ENCODE assay signal across 19 cellular contexts in genomic region chr17:2106308-2106707, GRCh38. TPM values are rescaled to one million over a fixed set of nuclear protein-coding genes. Genes with fewer than 3 reads are reported as not detected.
DNase-seq lines count a peak whose midpoint lies in the region; ATAC-seq and TF ChIP-seq lines count a peak whose summit lies in the region.
"Had no signal": no experiment of that assay in that cellular context is flagged by ENCODE, and none has a peak within 500 bp of the region (broad histone marks: within the 10 kb centered on the region; RNA-seq: fewer than 3 reads in every experiment).

No MANE protein-coding gene starts in this region.

- no peak overlapping the region for H3K4me2 ChIP-seq in IMR-90 (ENCODE audit: low read depth, low read length)

- TF ChIP-seq CTCF in IMR-90 (conservative IDR thresholded peaks at IDR 0.05; ENCODE audit: low read depth, low read length) (no peak), chondrocyte (IDR thresholded peaks at IDR 0.05) (no peak)

- H3K18ac ChIP-seq in IMR-90 (ENCODE audit: low read depth, low read length): no peak overlapping the region

- H3K27ac ChIP-seq in IMR-90 (ENCODE audit: insufficient read depth, low read length): no peak overlapping the region
- peak overlapping the region; percentile 38 for H3K27ac ChIP-seq in skeletal muscle tissue (ENCODE audit: low read depth, low read length)
- H3K27ac ChIP-seq: body of pancreas, epithelial cell of prostate, prostate gland had no signal

- H4K91ac ChIP-seq in IMR-90 (ENCODE audit: insufficient read depth, low read depth, low read length): no peak overlapping the region

- in situ Hi-C loops in IMR-90 (cut with MboI; ENCODE audit: low sequenced_read_pairs): no loop called here

- H3K9me3 ChIP-seq in IMR-90 (ENCODE audit: control insufficient read depth, insufficient read depth, low read length): no peaks in the 10 kb centered on the region
- H3K9me3 ChIP-seq in skeletal muscle tissue (ENCODE audit: control insufficient read depth in 3 of 3, low read length in 3 of 3): no peaks in the 10 kb centered on the region
- H3K9me3 ChIP-seq: body of pancreas, prostate gland had no signal

- TF ChIP-seq RAD21 in IMR-90 (IDR thresholded peaks at IDR 0.05; ENCODE audit: low read length): no peak

- H3K36me3 Mint-ChIP-seq in chondrocyte (ENCODE audit: low read depth): peaks cover 8% of the 10 kb centered on the region
- H3K36me3 Mint-ChIP-seq: natural killer cell had no signal

- peaks cover 31% of the 10 kb centered on the region for H3K4me1 Mint-ChIP-seq in chondrocyte (ENCODE audit: low read depth)
- H3K4me1 Mint-ChIP-seq: stimulated activated memory B cell treated with anti-CD40 and anti-IgM and Interleukin-4, amounts not matched to agents 10 μg/mL and 1 μg/mL and 100 μg/mL, for 72 hours had no signal

- H3K4me1 ChIP-seq in IMR-90 (ENCODE audit: control insufficient read depth, insufficient read depth, low read length) (peaks cover 6% of the 10 kb centered on the region), skeletal muscle tissue (ENCODE audit: control insufficient read depth in 3 of 3, insufficient read depth in 3 of 3, low read length in 3 of 3) (peaks cover 23 to 26% (median 25%) of the 10 kb centered on the region in 3 donors)

- dilution Hi-C loops in IMR-90 (cut with HindIII; ENCODE audit: low sequenced_read_pairs, unreplicated experiment): no loop called here

- H2BK20ac ChIP-seq in IMR-90 (ENCODE audit: low read depth, low read length): peak overlapping the region; percentile 24; the same call in 1 of the 2 replicates

- no peak overlapping the region for H2AK5ac ChIP-seq in IMR-90 (ENCODE audit: low read depth, low read length)

- H2BK5ac ChIP-seq in IMR-90 (ENCODE audit: low read depth, low read length, poor library complexity, severe bottlenecking): no peak overlapping the region

- no peak overlapping the region for H3K4ac ChIP-seq in IMR-90 (ENCODE audit: low read depth, low read length)

- H3K14ac ChIP-seq in IMR-90 (replicated peaks; ENCODE audit: low read depth, low read length): peak overlapping the region; percentile 36; the same call in 1 of the 2 replicates

- H4K20me1 ChIP-seq in IMR-90 (ENCODE audit: insufficient read depth, low read length): no peaks in the 10 kb centered on the region

- H3K4me3 Mint-ChIP-seq in chondrocyte (ENCODE audit: unreplicated experiment): no peak overlapping the region
- H3K4me3 Mint-ChIP-seq: CD4-positive, CD25-positive, alpha-beta regulatory T cell; natural killer cell; stimulated activated memory B cell treated with anti-CD40 and anti-IgM and Interleukin-4, amounts not matched to agents 10 μg/mL and 1 μg/mL and 100 μg/mL, for 72 hours had no signal

- no peak overlapping the region for H2AFZ ChIP-seq in IMR-90 (replicated peaks; ENCODE audit: low read length, poor library complexity)

- no CpG with 5 or more reads among the region's 4 CpGs for WGBS in IMR-90 (ENCODE audit: extremely low coverage in 2 of 2, insufficient read length in 1 of 2), 2 experiments

- peak overlapping the region; percentile 64; the same call in 1 of the 3 replicates for H2BK15ac ChIP-seq in IMR-90 (ENCODE audit: low read depth, low read length)

- ATAC-seq in IMR-90 (ENCODE audit: low read depth): no peak
- ATAC-seq in left lobe of liver: peak; percentile 17
- no peak for ATAC-seq in GM21381 (IDR thresholded peaks at IDR 0.05; ENCODE audit: unreplicated experiment)
- ATAC-seq: body of pancreas; natural killer cell; stimulated activated memory B cell treated with anti-CD40 and anti-IgM and Interleukin-4, amounts not matched to agents 10 μg/mL and 1 μg/mL and 100 μg/mL, for 72 hours had no signal

- peak overlapping the region in 1 of 2 experiments; percentile 3; a peak in 1 of 4 replicates for H4K8ac ChIP-seq in IMR-90 (ENCODE audit: low read depth in 2 of 2, low read length in 2 of 2)

- no peak overlapping the region for H3K56ac ChIP-seq in IMR-90 (ENCODE audit: extremely low read depth, insufficient read depth, low read length)

- H4K5ac ChIP-seq in IMR-90 (ENCODE audit: low read depth, low read length): no peak overlapping the region

- H3K79me1 ChIP-seq in IMR-90 (ENCODE audit: low read depth in 1 of 2, low read length in 2 of 2): peaks cover 14 to 23% of the 10 kb centered on the region in 2 experiments

- H3K4me3 ChIP-seq in IMR-90 (ENCODE audit: insufficient read depth, low read depth, low read length) (no peak overlapping the region), skeletal muscle tissue (ENCODE audit: low read length in 3 of 3) (peak overlapping the region in 1 of 3 donors; percentile 5)
- H3K4me3 ChIP-seq: body of pancreas, prostate gland had no signal

- H3K9ac ChIP-seq in IMR-90 (ENCODE audit: low read depth, low read length) (no peak overlapping the region), skeletal muscle tissue (ENCODE audit: low read depth in 1 of 3, low read length in 3 of 3) (peak overlapping the region in 1 of 3 donors; percentile 30)

- no peak for TF ChIP-seq POLR2A in IMR-90 (IDR thresholded peaks at IDR 0.05; ENCODE audit: low read depth, low read length)

- no peaks in the 10 kb centered on the region for H3K9me3 Mint-ChIP-seq in chondrocyte (ENCODE audit: low read depth)
- H3K9me3 Mint-ChIP-seq: CD4-positive, CD25-positive, alpha-beta regulatory T cell; natural killer cell; stimulated activated memory B cell treated with anti-CD40 and anti-IgM and Interleukin-4, amounts not matched to agents 10 μg/mL and 1 μg/mL and 100 μg/mL, for 72 hours had no signal

- DNase-seq in IMR-90 (no peak), chondrocyte (ENCODE audit: low spot score) (no peak), left lobe of liver (ENCODE audit: low spot score) (no peak), DMS79 (lab: John Stamatoyannopoulos, UW) (no peak), DMS53 treated with DMSO at 0.1 percent for 48 hours (lab: John Stamatoyannopoulos, UW; ENCODE audit: unreplicated experiment) (no peak)
- DNase-seq in stimulated activated CD4-positive, alpha-beta T cell treated with anti-CD3 and anti-CD28 coated beads, Interleukin-4, amount 100 ng/mL, for 4 hours: no peak
- DNase-seq: activated CD4-positive, alpha-beta T cell treated with anti-CD3 and anti-CD28 coated beads for 4 hours; activated CD8-positive, alpha-beta memory T cell treated with anti-CD3 and anti-CD28 coated beads, Interleukin-2, amount 50 U/mL, for 48 hours; activated naive CD4-positive, alpha-beta T cell treated with Interleukin-2 at 50 U/mL for 16 hours; body of pancreas; CD4-positive, CD25-positive, alpha-beta regulatory T cell; natural killer cell; NCI-H146; NK-92 treated with Interleukin-12 subunit alpha and Interleukin-12 subunit beta, amount 100 ng/mL, for 24 hours had no signal

- intact Hi-C loops in IMR-90 (cut with micrococcal nuclease): no loop called here

- H3K27me3 Mint-ChIP-seq in chondrocyte (ENCODE audit: low read depth): no peaks in the 10 kb centered on the region
- H3K27me3 Mint-ChIP-seq: CD4-positive, CD25-positive, alpha-beta regulatory T cell; stimulated activated memory B cell treated with anti-CD40 and anti-IgM and Interleukin-4, amounts not matched to agents 10 μg/mL and 1 μg/mL and 100 μg/mL, for 72 hours had no signal

- H2AK9ac ChIP-seq in IMR-90 (replicated peaks; ENCODE audit: low read depth, low read length, poor library complexity): no peak overlapping the region

- H3K9me1 ChIP-seq in IMR-90 (ENCODE audit: insufficient read depth, low read length): peaks cover 4% of the 10 kb centered on the region; the same call in 1 of the 2 replicates

- no peaks in the 10 kb centered on the region; the same call in 1 of the 2 replicates for H3K36me3 ChIP-seq in IMR-90 (ENCODE audit: control insufficient read depth, insufficient read depth, low read length)
- no peaks in the 10 kb centered on the region for H3K36me3 ChIP-seq in skeletal muscle tissue (ENCODE audit: control insufficient read depth in 3 of 3, insufficient read depth in 3 of 3, low read length in 3 of 3)
- H3K36me3 ChIP-seq: prostate gland had no signal

- H2BK120ac ChIP-seq in IMR-90 (ENCODE audit: low read depth, low read length): no peak overlapping the region

- H3K23ac ChIP-seq in IMR-90 (ENCODE audit: low read depth, low read length): no peak overlapping the region

- CTCF ChIA-PET in IMR-90 (lab: Yijun Ruan, JAX): no interaction called here

- H3K27me3 ChIP-seq in IMR-90 (ENCODE audit: control insufficient read depth, insufficient read depth, low read length): no peaks in the 10 kb centered on the region
- H3K27me3 ChIP-seq in skeletal muscle tissue (ENCODE audit: control insufficient read depth in 3 of 3, insufficient read depth in 3 of 3, low read length in 3 of 3): no peaks in the 10 kb centered on the region
- H3K27me3 ChIP-seq: body of pancreas had no signal

- peak overlapping the region; percentile 78 for H3K27ac Mint-ChIP-seq in chondrocyte (ENCODE audit: unreplicated experiment)
- H3K27ac Mint-ChIP-seq: CD4-positive, CD25-positive, alpha-beta regulatory T cell; natural killer cell; stimulated activated memory B cell treated with anti-CD40 and anti-IgM and Interleukin-4, amounts not matched to agents 10 μg/mL and 1 μg/mL and 100 μg/mL, for 72 hours had no signal

- no TSS peak for BruUV-seq in IMR-90 (replicated peaks; lab: Mats Ljungman, UMichigan)

- POLR2A ChIA-PET in IMR-90 (lab: Charles Lee; ENCODE audit: unreplicated experiment): no interaction called here

TF ChIP-seq in IMR-90, 13 proteins besides CTCF, POLR2A, EP300 and RAD21 (continues in another document):
- no peak for TF ChIP-seq RCOR1 (IDR thresholded peaks at IDR 0.05; ENCODE audit: insufficient replicate concordance, low read length)
- no peak for TF ChIP-seq BHLHE40 (IDR thresholded peaks at IDR 0.05; ENCODE audit: low read depth, low read length)
- TF ChIP-seq SMC3 (IDR thresholded peaks at IDR 0.05; ENCODE audit: low read depth, low read length): no peak
- TF ChIP-seq NFE2L2 (IDR thresholded peaks at IDR 0.05; ENCODE audit: low read depth, low read length): no peak
- no peak for TF ChIP-seq RFX5 (IDR thresholded peaks at IDR 0.05; ENCODE audit: low read depth, low read length)
- no peak for TF ChIP-seq FOS (IDR thresholded peaks at IDR 0.05; ENCODE audit: low read depth, low read length)
- no peak for TF ChIP-seq CEBPB (IDR thresholded peaks at IDR 0.05; ENCODE audit: low read depth, low read length)

RNA-seq across cellular contexts. Expression of gene HIC1, which starts 51.4 kb away (rescaled TPM):
- total RNA-seq in IMR-90 (2012; rRNA removed) (10.0 and 10.4 TPM in 2 replicates), chondrocyte (3.3 to 9.0 TPM (median 8.8 TPM) in 3 replicates), left lobe of liver (9.9 TPM), skeletal muscle tissue (23.5 TPM)
- 23.0 and 30.9 TPM in 2 replicates for polyA plus RNA-seq in IMR-90 (2012; rRNA removed)
- 17.8 and 60.2 TPM in 2 replicates for polyA plus RNA-seq in IMR-90 (2012; cell fraction: cytosol; rRNA removed)
- polyA plus RNA-seq in IMR-90 (2012; cell fraction: nucleus; rRNA removed; ENCODE audit: low replicate concordance): 69.0 and 122 TPM in 2 replicates
